Comparison of ENCODE assay signal across 10 cellular contexts in genomic region chr2:23375448-23375847, GRCh38. TPM values are rescaled to one million over a fixed set of nuclear protein-coding genes. Genes with fewer than 3 reads are reported as not detected.
DNase-seq lines count a peak whose midpoint lies in the region; ATAC-seq and TF ChIP-seq lines count a peak whose summit lies in the region.
"Had no signal": no experiment of that assay in that cellular context is flagged by ENCODE, and none has a peak within 500 bp of the region (broad histone marks: within the 10 kb centered on the region; RNA-seq: fewer than 3 reads in every experiment).

No MANE protein-coding gene starts in this region.

- TF ChIP-seq POLR2A in vagina (IDR thresholded peaks at IDR 0.05): no peak

- H3K36me3 ChIP-seq in vagina: no peaks in the 10 kb centered on the region

- no peaks in the 10 kb centered on the region for H3K27me3 ChIP-seq in vagina

- H3K9me3 ChIP-seq in vagina: no peaks in the 10 kb centered on the region

- no peak overlapping the region for H3K27ac ChIP-seq in vagina

- no TSS peak for BruUV-seq in Calu3 (replicated peaks; lab: Mats Ljungman, UMichigan)

- no peak overlapping the region for H3K4me3 Mint-ChIP-seq in Calu3 (ENCODE audit: low read depth, unreplicated experiment)
- H3K4me3 Mint-ChIP-seq: activated T-helper 1 cell treated with anti-CD3 and anti-CD28 coated beads, Interleukin-12 subunit alpha, Interleukin-12 subunit beta, Interleukin-2, Interleukin-4 antibody, amounts not matched to agents 30 ng/mL and 10 ng/mL and 1 ng/mL, durations not matched to agents 14 hours and 24 hours and 36 hours had no signal

- H3K27ac Mint-ChIP-seq in Calu3 (ENCODE audit: unreplicated experiment): no peak overlapping the region
- H3K27ac Mint-ChIP-seq: activated T-helper 1 cell treated with anti-CD3 and anti-CD28 coated beads, Interleukin-12 subunit alpha, Interleukin-12 subunit beta, Interleukin-2, Interleukin-4 antibody, amounts not matched to agents 30 ng/mL and 10 ng/mL and 1 ng/mL, durations not matched to agents 14 hours and 24 hours and 36 hours had no signal

- H3K4me1 Mint-ChIP-seq in Calu3 (ENCODE audit: low read depth, unreplicated experiment): peaks cover 25% of the 10 kb centered on the region

- peak; percentile 37 for ATAC-seq in GM19455 (IDR thresholded peaks at IDR 0.05; ENCODE audit: unreplicated experiment)
- peak; percentile 34 for ATAC-seq in HG03565 (IDR thresholded peaks at IDR 0.05; ENCODE audit: unreplicated experiment)
- no peak for ATAC-seq in GM18520 (IDR thresholded peaks at IDR 0.05; ENCODE audit: unreplicated experiment)

- intact Hi-C loops in Calu3 (cut with micrococcal nuclease; ENCODE audit: unreplicated experiment) (no loop called here), vagina (cut with DNase I) (no loop called here)

- CTCF ChIA-PET in Calu3 (lab: Charles Lee): no interaction called here

- no peaks in the 10 kb centered on the region for H3K27me3 Mint-ChIP-seq in Calu3 (ENCODE audit: unreplicated experiment)

- DNase-seq in Calu3 (peak; percentile 46), amniotic epithelial cell (ENCODE audit: low read depth) (peak; percentile 56), cerebellar nuclear complex (lab: John Stamatoyannopoulos, UW) (no peak), OCI-M2 (lab: John Stamatoyannopoulos, UW; ENCODE audit: unreplicated experiment) (no peak), vagina (ENCODE audit: extremely low spot score in 2 of 2) (no peak)
- DNase-seq: NCI-H1105 had no signal

- no peaks in the 10 kb centered on the region for H3K9me3 Mint-ChIP-seq in Calu3 (ENCODE audit: low read depth, unreplicated experiment)
- H3K9me3 Mint-ChIP-seq: activated T-helper 1 cell treated with anti-CD3 and anti-CD28 coated beads, Interleukin-12 subunit alpha, Interleukin-12 subunit beta, Interleukin-2, Interleukin-4 antibody, amounts not matched to agents 30 ng/mL and 10 ng/mL and 1 ng/mL, durations not matched to agents 14 hours and 24 hours and 36 hours had no signal

- peaks cover 3% of the 10 kb centered on the region for H3K4me1 ChIP-seq in vagina

- H3K36me3 Mint-ChIP-seq in Calu3 (ENCODE audit: insufficient read depth, unreplicated experiment): peaks cover 4% of the 10 kb centered on the region

- TF ChIP-seq CTCF in Calu3 (IDR thresholded peaks at IDR 0.05; ENCODE audit: unreplicated experiment) (no peak), vagina (IDR thresholded peaks at IDR 0.05) (no peak)

- H3K4me3 ChIP-seq in vagina: no peak overlapping the region

RNA-seq across cellular contexts. Expression of gene KLHL29, which starts 9.5 kb away (rescaled TPM):
- total RNA-seq in Calu3 (2022) (11.9 and 12.4 TPM in 2 replicates), vagina (19.4 TPM)

Comparison
In these comparisons a context has a peak if more than half of its experiments do, and no peak if none do; other contexts are left out.
1. DNase-seq: peak in Calu3 (single experiment) and amniotic epithelial cell (single experiment); none in cerebellar nuclear complex (0 of 2), OCI-M2 (single experiment) and vagina (0 of 2).